Comparison of ENCODE assay signal across 8 cellular contexts in genomic region chr19:10332158-10332964, GRCh38. TPM values are rescaled to one million over a fixed set of nuclear protein-coding genes. Genes with fewer than 3 reads are reported as not detected.
DNase-seq lines count a peak whose midpoint lies in the region; ATAC-seq and TF ChIP-seq lines count a peak whose summit lies in the region.

No MANE protein-coding gene starts in this region.

- H3K36me3 ChIP-seq in RWPE2 (ENCODE audit: low read depth) (peaks cover 43% of the 10 kb centered on the region), sigmoid colon (peaks cover 25 to 34% (median 32%) of the 10 kb centered on the region in 4 donors)

- H3K4me1 ChIP-seq in RWPE2 (ENCODE audit: insufficient read depth, poor library complexity, severe bottlenecking): no peaks in the 10 kb centered on the region
- peaks cover 0 to 33% (median 27%) of the 10 kb centered on the region in 4 donors for H3K4me1 ChIP-seq in sigmoid colon

- H3K4me3 ChIP-seq in RWPE2 (ENCODE audit: severe bottlenecking): peak overlapping the region; percentile 84
- peak overlapping the region; percentile 87 for H3K4me3 ChIP-seq in fibroblast of the aortic adventitia (ENCODE audit: low read depth, low read length)
- H3K4me3 ChIP-seq in sigmoid colon: peak overlapping the region; percentile 59 to 76 (median 68)

- TF ChIP-seq CTCF in RWPE2 (IDR thresholded peaks at IDR 0.05; ENCODE audit: poor library complexity, severe bottlenecking): peak; percentile 2
- TF ChIP-seq CTCF in fibroblast of the aortic adventitia (IDR thresholded peaks at IDR 0.05; ENCODE audit: insufficient read depth, low read length): no peak
- TF ChIP-seq CTCF in sigmoid colon (IDR thresholded peaks at IDR 0.05): no peak

- ATAC-seq in GM18907 (IDR thresholded peaks at IDR 0.05; ENCODE audit: unreplicated experiment): peak; percentile 6
- no peak for ATAC-seq in RWPE2 (ENCODE audit: low read depth)
- ATAC-seq in HG02938 (IDR thresholded peaks at IDR 0.05; ENCODE audit: unreplicated experiment): no peak

- H3K9me3 ChIP-seq in RWPE2 (ENCODE audit: severe bottlenecking) (no peaks in the 10 kb centered on the region), sigmoid colon (no peaks in the 10 kb centered on the region)

- intact Hi-C loops in sigmoid colon (cut with DNase I): loop anchor here (2.0 to 10.0 kb wide), 3 partner anchors 48 to 138 kb away; partner anchors contain the start of genes CDC37, DNMT1 and TYK2

- TF ChIP-seq EP300 in sigmoid colon (IDR thresholded peaks at IDR 0.05): no peak

- 16 to 33% methylated on average over 18 of the region's 18 CpGs for WGBS in sigmoid colon, 2 donors

- H3K27ac ChIP-seq in RWPE2 (ENCODE audit: poor library complexity, severe bottlenecking) (peak overlapping the region; percentile 49), sigmoid colon (peak overlapping the region; percentile 84 to 95 (median 91))

- no peaks in the 10 kb centered on the region for H3K27me3 ChIP-seq in RWPE2 (ENCODE audit: insufficient read depth, poor library complexity, severe bottlenecking)
- no peaks in the 10 kb centered on the region for H3K27me3 ChIP-seq in sigmoid colon

- no peak for TF ChIP-seq POLR2A in sigmoid colon (IDR thresholded peaks at IDR 0.05)

- no peak for DNase-seq in RWPE2 (ENCODE audit: low spot score)
- DNase-seq in fibroblast of the aortic adventitia (ENCODE audit: low read depth): no peak
- DNase-seq in sigmoid colon: no peak
- no peak for DNase-seq in islet precursor cell
- DNase-seq in T1000 (lab: John Stamatoyannopoulos, UW): no peak
- no peak for DNase-seq in CD1c-positive myeloid dendritic cell (ENCODE audit: extremely low spot score)

RNA-seq across cellular contexts. Expression of gene RAVER1, which starts 1.0 kb away (rescaled TPM):
- 6.5 and 12.0 TPM in 2 replicates for total RNA-seq in fibroblast of the aortic adventitia (ENCODE audit: low replicate concordance)
- 10 to 100 TPM; 10.0 to 28.5 (median 14.9) TPM for total RNA-seq in sigmoid colon
- 10 to 100 TPM in 2 of 3 donors, 1 to 10 TPM in 1; 8.4 to 37.0 (median 14.8) TPM for polyA plus RNA-seq in sigmoid colon

RNA-seq across cellular contexts. Expression of gene ICAM3, which starts 7.1 kb away (rescaled TPM):
- total RNA-seq in fibroblast of the aortic adventitia (ENCODE audit: low replicate concordance): 1.3 and 8.5 TPM in 2 replicates
- total RNA-seq in sigmoid colon: 1 to 10 TPM; 1.9 to 4.2 (median 3.4) TPM
- 10 to 100 TPM; 24.5 to 45.2 (median 35.4) TPM for polyA plus RNA-seq in sigmoid colon

RNA-seq across cellular contexts. Expression of gene FDX2, which starts 16.5 kb away (rescaled TPM):
- 15.1 and 97.6 TPM in 2 replicates for total RNA-seq in fibroblast of the aortic adventitia (ENCODE audit: low replicate concordance)
- total RNA-seq in sigmoid colon: 10 to 100 TPM; 25.2 to 45.9 (median 31.9) TPM
- polyA plus RNA-seq in sigmoid colon: 10 to 100 TPM; 19.2 to 21.6 (median 20.1) TPM

RNA-seq across cellular contexts. Expression of gene ZGLP1, which starts 22.7 kb away (rescaled TPM):
- total RNA-seq in fibroblast of the aortic adventitia (ENCODE audit: low replicate concordance): 0.16 and 0.63 TPM in 2 replicates
- total RNA-seq in sigmoid colon: 1 to 10 TPM; 1.1 to 4.3 (median 2.4) TPM
- polyA plus RNA-seq in sigmoid colon: 1 to 10 TPM in 2 of 3 donors, not detected in 1; 2.4 to 6.0 TPM

RNA-seq across cellular contexts. Expression of gene ICAM5, which starts 42.6 kb away (rescaled TPM):
- total RNA-seq in fibroblast of the aortic adventitia (ENCODE audit: low replicate concordance) (1.2 and 4.4 TPM in 2 replicates), sigmoid colon (under 1 TPM in 2 of 4 donors, not detected in 2; 0.54 to 0.83 TPM)
- polyA plus RNA-seq in sigmoid colon: under 1 TPM in 2 of 3 donors, not detected in 1; 0.23 to 0.92 TPM
